8 cellular contexts compared by ENCODE assay signal in the genomic region with DNA sequence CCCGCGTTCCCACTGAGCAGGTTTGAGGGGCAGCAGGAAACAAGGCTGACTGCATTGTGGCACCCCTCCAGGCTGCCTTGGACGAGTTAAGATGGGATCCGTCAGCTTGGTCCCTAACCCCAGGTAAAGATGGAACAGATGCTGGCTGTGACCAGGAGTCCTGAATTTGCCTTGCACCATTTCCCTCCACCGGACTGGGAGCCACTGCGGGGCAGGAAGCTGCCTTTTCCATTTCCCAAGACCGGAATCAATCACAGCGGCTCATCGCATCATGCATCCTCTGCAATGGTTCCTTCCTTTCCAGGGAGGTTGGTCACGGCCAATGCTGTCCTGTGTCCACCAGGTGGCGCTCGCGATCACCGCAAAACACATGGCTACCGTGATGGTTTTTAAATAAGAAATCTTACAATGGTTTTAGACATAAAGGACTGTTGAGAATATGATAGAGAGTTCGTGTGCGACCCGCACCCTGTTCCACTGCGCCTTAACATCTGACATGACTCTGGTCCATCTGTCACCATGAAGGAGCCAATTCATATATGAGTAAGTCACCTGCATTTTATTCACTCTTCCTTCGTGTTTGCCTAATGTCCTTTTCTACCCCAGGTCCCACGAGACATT. TPM values are rescaled to one million over a fixed set of nuclear protein-coding genes. Genes with fewer than 3 reads are reported as not detected.
DNase-seq lines count a peak whose midpoint lies in the region; ATAC-seq and TF ChIP-seq lines count a peak whose summit lies in the region.

No MANE protein-coding gene starts in this region.

- H3K27me3 Mint-ChIP-seq in T-helper 1 cell treated with Interleukin-12 subunit alpha and Interleukin-12 subunit beta and Interleukin-4 antibody, amounts not matched to agents 30 μg/mL and 1 μg/mL, for 36 hours (ENCODE audit: low read depth), result peaks cover 6% of the 10 kb centered on the region
- H3K27me3 Mint-ChIP-seq in activated naive CD8-positive, alpha-beta T cell treated with anti-CD3 and anti-CD28 coated beads, Interleukin-2, amount 50 U/mL, for 24 hours, result no peaks in the 10 kb centered on the region

- H3K9me3 Mint-ChIP-seq in T-helper 1 cell treated with Interleukin-12 subunit alpha and Interleukin-12 subunit beta and Interleukin-4 antibody, amounts not matched to agents 30 μg/mL and 1 μg/mL, for 36 hours, result no peaks in the 10 kb centered on the region
- H3K9me3 Mint-ChIP-seq in activated naive CD8-positive, alpha-beta T cell treated with anti-CD3 and anti-CD28 coated beads, Interleukin-2, amount 50 U/mL, for 24 hours, result no peaks in the 10 kb centered on the region

- H3K27ac ChIP-seq in heart right ventricle (peak overlapping the region in 1 of 10 donors; percentile 87), psoas muscle (no peak overlapping the region), vagina (no peak overlapping the region)

- H3K27me3 ChIP-seq in heart right ventricle (no peaks in the 10 kb centered on the region), psoas muscle (ENCODE audit: insufficient read depth in 3 of 3, low read length in 2 of 3) (no peaks in the 10 kb centered on the region), vagina (no peaks in the 10 kb centered on the region)

- no peak for TF ChIP-seq POLR2A in vagina (IDR thresholded peaks at IDR 0.05)

- peaks cover 20% of the 10 kb centered on the region for H3K36me3 Mint-ChIP-seq in T-helper 1 cell treated with Interleukin-12 subunit alpha and Interleukin-12 subunit beta and Interleukin-4 antibody, amounts not matched to agents 30 μg/mL and 1 μg/mL, for 36 hours (ENCODE audit: low read depth)
- no peaks in the 10 kb centered on the region for H3K36me3 Mint-ChIP-seq in activated naive CD8-positive, alpha-beta T cell treated with anti-CD3 and anti-CD28 coated beads, Interleukin-2, amount 50 U/mL, for 24 hours (ENCODE audit: low read depth)

- H3K4me1 ChIP-seq in heart right ventricle, result peaks cover 0 to 47% (median 3%) of the 10 kb centered on the region in 9 donors
- peaks cover 1% of the 10 kb centered on the region for H3K4me1 ChIP-seq in psoas muscle
- H3K4me1 ChIP-seq in vagina, result peaks cover 5% of the 10 kb centered on the region

- intact Hi-C loops in heart right ventricle (cut with DNase I), result loop anchor here (1.0 to 10.0 kb wide), 10 partner anchors 106 to 454 kb away; a partner anchor contains a TSS
- intact Hi-C loops in psoas muscle (cut with DNase I), result loop anchor here (1.0 to 5.0 kb wide), 4 partner anchors 111 to 226 kb away; no protein-coding TSS in a partner anchor
- intact Hi-C loops in vagina (cut with DNase I), result loop anchor here (5.0 kb wide), 1 partner anchor 216 kb away; no protein-coding TSS in a partner anchor

- peak; percentile 53 for DNase-seq in NCI-H146 (lab: John Stamatoyannopoulos, UW)
- peak; percentile 87 for DNase-seq in activated naive CD8-positive, alpha-beta T cell treated with anti-CD3 and anti-CD28 coated beads, Interleukin-2, amount 50 U/mL, for 24 hours
- peak; percentile 83 to 85 for DNase-seq in heart right ventricle
- DNase-seq in psoas muscle, result peak; percentile 82 to 91
- no peak for DNase-seq in vagina (ENCODE audit: extremely low spot score in 2 of 2)

- 6 to 10% methylated on average over 21 of the region's 21 CpGs for WGBS in heart right ventricle, 2 donors
- WGBS in psoas muscle, 3 donors, result 6 to 7% (median 6%) methylated on average over 21 of the region's 21 CpGs

- peak; percentile 13 for ATAC-seq in activated naive CD8-positive, alpha-beta T cell treated with anti-CD3 and anti-CD28 coated beads, Interleukin-2, amount 50 U/mL, for 24 hours
- ATAC-seq in heart right ventricle (peak; percentile 40 to 92 (median 84)), psoas muscle (peak; percentile 73 to 89 (median 79)), GM18907 (IDR thresholded peaks at IDR 0.05; ENCODE audit: unreplicated experiment) (no peak)

- peaks cover 60% of the 10 kb centered on the region for H3K4me1 Mint-ChIP-seq in T-helper 1 cell treated with Interleukin-12 subunit alpha and Interleukin-12 subunit beta and Interleukin-4 antibody, amounts not matched to agents 30 μg/mL and 1 μg/mL, for 36 hours (ENCODE audit: low read depth)
- peaks cover 68% of the 10 kb centered on the region for H3K4me1 Mint-ChIP-seq in activated naive CD8-positive, alpha-beta T cell treated with anti-CD3 and anti-CD28 coated beads, Interleukin-2, amount 50 U/mL, for 24 hours

- H3K4me3 ChIP-seq in heart right ventricle, result peak overlapping the region in 2 of 10 donors; percentile 10 to 14
- no peak overlapping the region for H3K4me3 ChIP-seq in psoas muscle
- H3K4me3 ChIP-seq in vagina, result no peak overlapping the region

- H3K4me3 Mint-ChIP-seq in T-helper 1 cell treated with Interleukin-12 subunit alpha and Interleukin-12 subunit beta and Interleukin-4 antibody, amounts not matched to agents 30 μg/mL and 1 μg/mL, for 36 hours, result peak overlapping the region; percentile 39
- no peak overlapping the region for H3K4me3 Mint-ChIP-seq in activated naive CD8-positive, alpha-beta T cell treated with anti-CD3 and anti-CD28 coated beads, Interleukin-2, amount 50 U/mL, for 24 hours

- H3K36me3 ChIP-seq in heart right ventricle (no peaks in the 10 kb centered on the region), psoas muscle (ENCODE audit: insufficient read depth in 1 of 2, low read depth in 1 of 2) (no peaks in the 10 kb centered on the region), vagina (no peaks in the 10 kb centered on the region)

- peak overlapping the region; percentile 16 for H3K27ac Mint-ChIP-seq in T-helper 1 cell treated with Interleukin-12 subunit alpha and Interleukin-12 subunit beta and Interleukin-4 antibody, amounts not matched to agents 30 μg/mL and 1 μg/mL, for 36 hours
- peak overlapping the region; percentile 70 for H3K27ac Mint-ChIP-seq in activated naive CD8-positive, alpha-beta T cell treated with anti-CD3 and anti-CD28 coated beads, Interleukin-2, amount 50 U/mL, for 24 hours

- TF ChIP-seq CTCF in GM12872 (IDR thresholded peaks at IDR 0.05; ENCODE audit: insufficient read depth, low read depth, low read length), result peak; percentile 89
- peak; percentile 94 to 99 (median 97) for TF ChIP-seq CTCF in heart right ventricle (IDR thresholded peaks at IDR 0.05)
- peak; percentile 98 for TF ChIP-seq CTCF in psoas muscle (IDR thresholded peaks at IDR 0.05)
- peak; percentile 84 to 95 (median 93) for TF ChIP-seq CTCF in vagina (IDR thresholded peaks at IDR 0.05)

- H3K9me3 ChIP-seq in heart right ventricle (no peaks in the 10 kb centered on the region), psoas muscle (no peaks in the 10 kb centered on the region), vagina (no peaks in the 10 kb centered on the region)

RNA-seq across cellular contexts. Expression of a gene that starts 6.8 kb away (rescaled TPM):
- 1 to 10 TPM; 3.3 to 7.6 (median 5.7) TPM for total RNA-seq in heart right ventricle
- 1 to 10 TPM; 3.2 to 3.4 TPM for polyA plus RNA-seq in heart right ventricle
- total RNA-seq in psoas muscle, result 1 to 10 TPM; 2.2 to 7.1 (median 3.6) TPM
- 1 to 10 TPM; 2.2 to 4.0 (median 2.7) TPM for polyA plus RNA-seq in psoas muscle
- total RNA-seq in vagina, result 28.5 TPM

Comparison
In these comparisons a context has a peak if more than half of its experiments do, and no peak if none do; other contexts are left out.
1. DNase-seq: peak in NCI-H146 (single experiment), activated naive CD8-positive, alpha-beta T cell treated with anti-CD3 and anti-CD28 coated beads, Interleukin-2, amount 50 U/mL, for 24 hours (single experiment), heart right ventricle (2 of 2) and psoas muscle (2 of 2); none in vagina (0 of 2).
2. Peak in every context shown above with its lines, with median percentiles within 50 percentile points of each other: CTCF ChIP-seq.